ENCODE assay signal across 8 cellular contexts in the genomic region with DNA sequence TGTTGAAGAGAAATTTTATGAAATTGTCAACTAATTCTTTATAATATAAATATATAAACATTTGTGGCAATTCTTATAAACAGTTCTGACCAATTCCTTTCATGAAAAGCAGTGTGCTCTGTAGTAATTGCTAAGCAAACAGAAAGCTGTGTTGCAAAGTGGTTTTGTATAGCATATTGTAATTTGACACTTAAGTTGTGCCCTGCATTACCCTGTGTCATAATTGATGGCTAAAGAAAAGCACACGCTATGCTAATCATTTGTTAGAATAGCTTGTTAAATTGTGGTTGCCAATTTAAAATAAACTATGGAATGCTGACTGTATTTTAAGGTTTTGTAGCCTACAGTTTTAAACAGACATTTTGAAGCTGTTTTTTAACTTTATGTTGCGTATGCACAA.
DNase-seq lines count a peak whose midpoint lies in the region; TF ChIP-seq lines count a peak whose summit lies in the region.
"Not testable (repeated sequence)": the region's sequence is repeated elsewhere in the genome, so short reads cannot be mapped to it uniquely, and the experiment has no call there.

No MANE protein-coding gene starts in this region.

- H3F3A ChIP-seq in PC-9 (ENCODE audit: insufficient read depth, low read depth) = not testable (repeated sequence)

- peaks cover 51% of the 10 kb centered on the region for H3K4me1 Mint-ChIP-seq in neural crest cell

- H3K9ac ChIP-seq in HUES48 (ENCODE audit: low read depth, low read length) = not testable (repeated sequence)

- intact Hi-C loops in PC-9 (cut with micrococcal nuclease; ENCODE audit: unreplicated experiment) = not testable (repeated sequence)

- DNase-seq in DMS53 (lab: John Stamatoyannopoulos, UW) = peak; percentile 91
- peak; percentile 84 for DNase-seq in NCI-H1436 treated with DMSO at 0.1 percent for 48 hours (lab: John Stamatoyannopoulos, UW)
- DNase-seq in NCI-H2227 (lab: John Stamatoyannopoulos, UW; ENCODE audit: unreplicated experiment) = peak; percentile 42
- DNase-seq in PC-9 = peak in 1 of 2 experiments; percentile 63
- DNase-seq in amniotic epithelial cell (ENCODE audit: low read depth) = peak; percentile 21
- DNase-seq in fibroblast of villous mesenchyme (ENCODE audit: low read depth) = peak; percentile 64
- not testable (repeated sequence) for DNase-seq in neural crest cell (ENCODE audit: low read depth, low spot score)

- H3K9me2 ChIP-seq in PC-9 (ENCODE audit: insufficient read depth) = not testable (repeated sequence)

- H3K4me3 Mint-ChIP-seq in neural crest cell = peak overlapping the region; percentile 54

- 0 out of 2 replicates have a peak overlapping the region, but pooled peaks have one; percentile 15 for H3K4me2 ChIP-seq in PC-9

- not testable (repeated sequence) for H3K79me2 ChIP-seq in PC-9 (ENCODE audit: low read depth)

- POLR2A ChIA-PET in PC-9 (lab: Charles Lee; ENCODE audit: unreplicated experiment) = interaction anchor here (0.7 kb wide), 1 partner anchor 49 kb away, joined by 3 read pairs; no protein-coding TSS in a partner anchor

- H2AFZ ChIP-seq in PC-9 = not testable (repeated sequence)

- peaks cover 87% of the 10 kb centered on the region for H3K4me1 ChIP-seq in HUES48 (ENCODE audit: control insufficient read depth, insufficient read depth, low read length)
- not testable (repeated sequence) for H3K4me1 ChIP-seq in PC-9 (replicated peaks; ENCODE audit: insufficient read depth)

- not testable (repeated sequence) for H3K4me3 ChIP-seq in HUES48 (ENCODE audit: low read depth, low read length); PC-9; fibroblast of villous mesenchyme (ENCODE audit: low read depth, low read length)

- not testable (repeated sequence) for TF ChIP-seq CTCF in PC-9 (conservative IDR thresholded peaks at IDR 0.05); fibroblast of villous mesenchyme (IDR thresholded peaks at IDR 0.05; ENCODE audit: insufficient read depth, low read depth, low read length); neural crest cell (conservative IDR thresholded peaks at IDR 0.05)

- H3K27ac Mint-ChIP-seq in neural crest cell (ENCODE audit: unreplicated experiment) = not testable (repeated sequence)

- H3K27me3 Mint-ChIP-seq in neural crest cell (ENCODE audit: low read depth) = not testable (repeated sequence)

- not testable (repeated sequence) for H3K9me3 ChIP-seq in HUES48 (ENCODE audit: control insufficient read depth, insufficient read depth, low read length); PC-9 (ENCODE audit: insufficient read depth, low read depth)

- H3K9me3 Mint-ChIP-seq in neural crest cell = not testable (repeated sequence)

- CTCF ChIA-PET in PC-9 (lab: Charles Lee) = not testable (repeated sequence)

- H3K27me3 ChIP-seq in HUES48 (ENCODE audit: control insufficient read depth, insufficient read depth, low read length); PC-9 (ENCODE audit: insufficient read depth, low read depth): not testable (repeated sequence)

- BruUV-seq in PC-9 (replicated peaks; lab: Mats Ljungman, UMichigan) = not testable (repeated sequence)

- H3K36me3 ChIP-seq in HUES48 (ENCODE audit: control insufficient read depth, insufficient read depth, low read length); PC-9 (ENCODE audit: low read depth): not testable (repeated sequence)

- not testable (repeated sequence) for H3K36me3 Mint-ChIP-seq in neural crest cell (ENCODE audit: low read depth)

- not testable (repeated sequence) for H4K20me1 ChIP-seq in PC-9 (ENCODE audit: insufficient read depth)

- H3K27ac ChIP-seq in HUES48 (ENCODE audit: low read depth, low read length) = peak overlapping the region; percentile 16
- not testable (repeated sequence) for H3K27ac ChIP-seq in PC-9
